Comparison of ENCODE assay signal across 16 cellular contexts in the genomic region with DNA sequence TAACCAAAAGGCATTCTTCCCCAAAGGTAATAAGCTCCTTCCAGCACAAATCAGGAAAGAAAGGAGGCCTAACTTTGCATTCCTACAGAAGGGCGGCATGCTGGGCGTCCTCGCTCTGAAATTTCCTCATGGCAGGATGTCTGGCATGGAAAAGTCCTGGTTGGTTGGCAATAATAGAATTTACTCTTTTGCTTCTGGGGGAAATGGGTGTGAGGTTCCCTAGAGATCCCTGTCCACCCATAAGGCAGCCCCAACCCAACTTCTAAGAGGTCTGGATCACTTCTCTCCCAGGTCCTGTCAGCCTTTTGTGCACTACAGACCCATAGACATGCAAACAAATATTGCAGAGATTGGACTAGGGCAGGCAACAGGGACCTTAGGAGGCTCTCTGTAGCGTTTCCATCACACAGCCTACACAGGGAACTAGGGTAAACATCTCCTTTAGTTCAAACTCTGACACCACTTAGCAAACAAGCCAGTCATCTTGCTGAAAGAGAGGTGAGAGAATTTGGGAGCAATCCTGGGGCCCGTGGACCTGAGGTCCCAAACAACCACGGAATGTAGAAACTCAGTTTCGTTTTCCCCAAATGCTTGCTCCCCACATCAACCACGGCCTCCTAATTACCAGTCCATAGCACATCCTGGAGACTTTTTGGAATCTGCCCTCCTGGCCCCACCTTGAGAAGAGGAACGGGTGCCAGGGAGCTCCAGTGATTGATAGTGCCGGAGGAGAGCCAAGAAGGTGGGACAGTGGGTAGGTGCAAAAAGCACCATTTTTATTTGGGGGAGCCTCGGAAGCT. TPM values are rescaled to one million over a fixed set of nuclear protein-coding genes. Genes with fewer than 3 reads are reported as not detected.
"Had no signal": no experiment of that assay in that cellular context is flagged by ENCODE, and none has a peak within 500 bp of the region (broad histone marks: within the 10 kb centered on the region; RNA-seq: fewer than 3 reads in every experiment).

No MANE protein-coding gene starts in this region.

- H3K27ac ChIP-seq: ascending aorta, esophagus squamous epithelium, parathyroid adenoma, stomach, thoracic aorta had no signal

- H3K4me3 Mint-ChIP-seq: activated CD4-positive, alpha-beta memory T cell treated with anti-CD3 and anti-CD28 coated beads, Interleukin-2, amount 10 ng/mL, durations not matched to agents 7 days and 5 days; activated naive CD8-positive, alpha-beta T cell treated with anti-CD3 and anti-CD28 coated beads, Interleukin-2, amount 50 U/mL, for 24 hours; T-helper 2 cell treated with Interferon-gamma antibody and Interleukin-4, amounts not matched to agents 5 μg/mL and 100 μg/mL, for 36 hours had no signal

- ATAC-seq: activated CD4-positive, CD25-positive, alpha-beta regulatory T cell treated with anti-CD3 and anti-CD28 coated beads, Interleukin-2, amount 50 U/mL, for 24 hours; activated naive CD8-positive, alpha-beta T cell treated with anti-CD3 and anti-CD28 coated beads, Interleukin-2, amount 50 U/mL, for 24 hours had no signal

- DNase-seq: activated CD4-positive, alpha-beta memory T cell treated with anti-CD3 and anti-CD28 coated beads, Interleukin-2, amount 10 ng/mL, durations not matched to agents 7 days and 5 days; activated naive CD8-positive, alpha-beta T cell treated with anti-CD3 and anti-CD28 coated beads, Interleukin-2, amount 50 U/mL, for 24 hours; cerebellar nuclear complex; esophagus squamous epithelium; foreskin fibroblast; glutamatergic neuron; small intestine; stomach; SW 1271 had no signal

- H3K4me3 ChIP-seq: ascending aorta, esophagus squamous epithelium, stomach, thoracic aorta had no signal

- H3K27ac Mint-ChIP-seq: activated CD4-positive, alpha-beta memory T cell treated with anti-CD3 and anti-CD28 coated beads, Interleukin-2, amount 10 ng/mL, durations not matched to agents 7 days and 5 days; activated naive CD8-positive, alpha-beta T cell treated with anti-CD3 and anti-CD28 coated beads, Interleukin-2, amount 50 U/mL, for 24 hours; T-helper 2 cell treated with Interferon-gamma antibody and Interleukin-4, amounts not matched to agents 5 μg/mL and 100 μg/mL, for 36 hours had no signal

RNA-seq across cellular contexts. Expression of gene ZIC4, which starts 2.1 kb away (rescaled TPM):
- total RNA-seq: activated CD4-positive, alpha-beta memory T cell treated with anti-CD3 and anti-CD28 coated beads, Interleukin-2, amount 10 ng/mL, durations not matched to agents 7 days and 5 days; ascending aorta; esophagus squamous epithelium; liver; mesenteric fat pad; stomach; thoracic aorta had no signal

RNA-seq across cellular contexts. Expression of gene ZIC1, which starts 5.0 kb away (rescaled TPM):
- total RNA-seq: activated CD4-positive, alpha-beta memory T cell treated with anti-CD3 and anti-CD28 coated beads, Interleukin-2, amount 10 ng/mL, durations not matched to agents 7 days and 5 days; esophagus squamous epithelium; liver; mesenteric fat pad; stomach had no signal
